Comparison of ENCODE assay signal across 25 cellular contexts in genomic region chr5:179893076-179893957, GRCh38. TPM values are rescaled to one million over a fixed set of nuclear protein-coding genes. Genes with fewer than 3 reads are reported as not detected.
DNase-seq lines count a peak whose midpoint lies in the region; ATAC-seq and TF ChIP-seq lines count a peak whose summit lies in the region.
"Had no signal": no experiment of that assay in that cellular context is flagged by ENCODE, and none has a peak within 500 bp of the region (broad histone marks: within the 10 kb centered on the region; RNA-seq: fewer than 3 reads in every experiment).

No MANE protein-coding gene starts in this region.

- no peak overlapping the region for H3K27ac ChIP-seq in right lobe of liver
- H3K27ac ChIP-seq: BLaER1, PC-9, SJSA1 had no signal

- POLR2A ChIA-PET in WTC11 (lab: Charles Lee), result no interaction called here

- H3K4me3 Mint-ChIP-seq in WTC11, result no peak overlapping the region
- H3K4me3 Mint-ChIP-seq in stimulated activated effector memory CD8-positive, alpha-beta T cell treated with anti-CD3 and anti-CD28 coated beads, Interleukin-12 subunit alpha, Interleukin-12 subunit beta, amount 100 ng/mL, for 72 hours, result no peak overlapping the region
- H3K4me3 Mint-ChIP-seq: CD4-positive, CD25-positive, alpha-beta regulatory T cell had no signal

- peaks cover 13% of the 10 kb centered on the region for H3K4me1 Mint-ChIP-seq in WTC11
- H3K4me1 Mint-ChIP-seq in stimulated activated effector memory CD8-positive, alpha-beta T cell treated with anti-CD3 and anti-CD28 coated beads, Interleukin-12 subunit alpha, Interleukin-12 subunit beta, amount 100 ng/mL, for 72 hours, result no peaks in the 10 kb centered on the region

- CTCF ChIA-PET in WTC11 (lab: Charles Lee), result interaction anchor here (0.7 to 0.9 kb wide), 2 partner anchors 15 to 114 kb away, joined by 3 to 4 read pairs; no protein-coding TSS in a partner anchor

- H3K9me3 ChIP-seq in right lobe of liver, result no peaks in the 10 kb centered on the region
- H3K9me3 ChIP-seq: BLaER1, MG63, SJSA1 had no signal

- intact Hi-C loops in right lobe of liver (cut with DNase I), result no loop called here

- 82% methylated on average over 5 of the region's 31 CpGs for WGBS in right lobe of liver (ENCODE audit: insufficient coverage, low coverage, low lambda C conversion rate, missing lambda C conversion rate)

- no peaks in the 10 kb centered on the region for H3K27me3 ChIP-seq in right lobe of liver
- H3K27me3 ChIP-seq: BLaER1, MG63, SJSA1 had no signal

- no peaks in the 10 kb centered on the region for H3K27me3 Mint-ChIP-seq in WTC11 (ENCODE audit: low read depth)
- H3K27me3 Mint-ChIP-seq: CD4-positive, CD25-positive, alpha-beta regulatory T cell had no signal

- DNase-seq in GM13977 (ENCODE audit: low spot score), result no peak
- DNase-seq in WTC11 (ENCODE audit: low spot score), result no peak
- peak in 2 of 3 donors; percentile 43 to 50 for DNase-seq in right lobe of liver
- no peak for DNase-seq in stimulated activated effector memory CD8-positive, alpha-beta T cell treated with anti-CD3 and anti-CD28 coated beads, Interleukin-12 subunit alpha, Interleukin-12 subunit beta, amount 100 ng/mL, for 72 hours (ENCODE audit: low spot score in 2 of 2)
- no peak for DNase-seq in activated CD4-positive, CD25-positive, alpha-beta regulatory T cell (lab: John Stamatoyannopoulos, UW)
- no peak for DNase-seq in activated CD8-positive, alpha-beta memory T cell treated with anti-CD3 and anti-CD28 coated beads, Interleukin-2, amount 50 U/mL, for 48 hours
- DNase-seq: CD4-positive, CD25-positive, alpha-beta regulatory T cell; DMS53; GDM1; KBM-7; MG63; NCI-H1105 treated with DMSO at 0.1 percent for 48 hours; NCI-H146; NCI-H1930; NCI-H2107; NCI-H446 treated with DMSO at 0.1 percent for 48 hours; NCI-H526; NCI-H82; NK-92 treated with Interleukin-12 subunit alpha and Interleukin-12 subunit beta, amount 100 ng/mL, for 24 hours; PC-9 had no signal

- TF ChIP-seq CTCF in GM13977 (IDR thresholded peaks at IDR 0.05; ENCODE audit: extremely low read depth, insufficient read depth, missing control alignments), result peak; percentile 8
- TF ChIP-seq CTCF in WTC11 (IDR thresholded peaks at IDR 0.05), result no peak
- TF ChIP-seq CTCF in right lobe of liver (IDR thresholded peaks at IDR 0.05), result no peak

- H3K9me3 Mint-ChIP-seq in WTC11, result no peaks in the 10 kb centered on the region
- H3K9me3 Mint-ChIP-seq in stimulated activated effector memory CD8-positive, alpha-beta T cell treated with anti-CD3 and anti-CD28 coated beads, Interleukin-12 subunit alpha, Interleukin-12 subunit beta, amount 100 ng/mL, for 72 hours, result no peaks in the 10 kb centered on the region
- H3K9me3 Mint-ChIP-seq: CD4-positive, CD25-positive, alpha-beta regulatory T cell had no signal

- H3K36me3 ChIP-seq in right lobe of liver, result peaks cover 0 to 63% (median 28%) of the 10 kb centered on the region in 4 donors

- ATAC-seq in WTC11 (no peak), right lobe of liver (no peak), HG03097 (IDR thresholded peaks at IDR 0.05; ENCODE audit: low FRiP score, unreplicated experiment) (no peak)
- peak; percentile 6 for ATAC-seq in stimulated activated effector memory CD8-positive, alpha-beta T cell treated with anti-CD3 and anti-CD28 coated beads, Interleukin-12 subunit alpha, Interleukin-12 subunit beta, amount 100 ng/mL, for 72 hours
- ATAC-seq: HCT116, Right ventricle myocardium inferior had no signal

- in situ Hi-C loops in GM13977 (cut with MboI; ENCODE audit: low pct_unique_long_range_greater_than_20kb, low sequenced_read_pairs, unreplicated experiment), result no loop called here

- no peak for TF ChIP-seq POLR2A in right lobe of liver (IDR thresholded peaks at IDR 0.05)

- H3K4me1 ChIP-seq in right lobe of liver, result peaks cover 0 to 12% (median 0%) of the 10 kb centered on the region in 4 donors
- H3K4me1 ChIP-seq: BLaER1, SJSA1 had no signal

- H3K27ac Mint-ChIP-seq in WTC11, result peak overlapping the region; percentile 23; the same call in 1 of the 2 replicates
- H3K27ac Mint-ChIP-seq in stimulated activated effector memory CD8-positive, alpha-beta T cell treated with anti-CD3 and anti-CD28 coated beads, Interleukin-12 subunit alpha, Interleukin-12 subunit beta, amount 100 ng/mL, for 72 hours, result no peak overlapping the region
- H3K27ac Mint-ChIP-seq: CD4-positive, CD25-positive, alpha-beta regulatory T cell had no signal

- peaks cover 39% of the 10 kb centered on the region for H3K36me3 Mint-ChIP-seq in WTC11
- peaks cover 43% of the 10 kb centered on the region for H3K36me3 Mint-ChIP-seq in stimulated activated effector memory CD8-positive, alpha-beta T cell treated with anti-CD3 and anti-CD28 coated beads, Interleukin-12 subunit alpha, Interleukin-12 subunit beta, amount 100 ng/mL, for 72 hours

- H3K4me3 ChIP-seq in right lobe of liver, result no peak overlapping the region
- H3K4me3 ChIP-seq: BLaER1, MG63, PC-9, SJSA1 had no signal

TF ChIP-seq in WTC11, 78 proteins besides CTCF, POLR2A, EP300 and RAD21:
- no peak for TF ChIP-seq CDX4 (CRISPR knock-in tag; IDR thresholded peaks at IDR 0.05; ENCODE audit: borderline replicate concordance)
- TF ChIP-seq SMAD4 (CRISPR knock-in tag; IDR thresholded peaks at IDR 0.05), result no peak
- TF ChIP-seq ZNF317 (CRISPR knock-in tag; IDR thresholded peaks at IDR 0.05; ENCODE audit: borderline replicate concordance, low read depth), result no peak
- no peak for TF ChIP-seq RELA (CRISPR knock-in tag; IDR thresholded peaks at IDR 0.05; ENCODE audit: borderline replicate concordance)
- no peak for TF ChIP-seq ZNF416 (CRISPR knock-in tag; IDR thresholded peaks at IDR 0.05)
- TF ChIP-seq AFF4 (CRISPR knock-in tag; IDR thresholded peaks at IDR 0.05; ENCODE audit: borderline replicate concordance), result no peak
- no peak for TF ChIP-seq ATF6 (CRISPR knock-in tag; IDR thresholded peaks at IDR 0.05)

RNA-seq across cellular contexts. Expression of gene TBC1D9B, which starts 14.4 kb away (rescaled TPM):
- total RNA-seq in WTC11 (2021), result 64.9 to 70.9 TPM (median 69.0 TPM) in 3 replicates
- 10 to 100 TPM; 58.7 to 81.9 (median 69.5) TPM for total RNA-seq in right lobe of liver

RNA-seq across cellular contexts. Expression of gene MRNIP, which starts 34.7 kb away (rescaled TPM):
- 35.2 to 42.0 TPM (median 36.7 TPM) in 3 replicates for total RNA-seq in WTC11 (2021)
- total RNA-seq in right lobe of liver, result 10 to 100 TPM in 3 of 6 experiments, 1 to 10 TPM in 3; 4.7 to 14.7 (median 9.0) TPM

Comparison
In these comparisons a context has a peak if more than half of its experiments do, and no peak if none do; other contexts are left out.
1. DNase-seq: peak in right lobe of liver (2 of 3); none in GM13977 (single experiment), WTC11 (single experiment), stimulated activated effector memory CD8-positive, alpha-beta T cell treated with anti-CD3 and anti-CD28 coated beads, Interleukin-12 subunit alpha, Interleukin-12 subunit beta, amount 100 ng/mL, for 72 hours (0 of 2), activated CD4-positive, CD25-positive, alpha-beta regulatory T cell (0 of 4) and activated CD8-positive, alpha-beta memory T cell treated with anti-CD3 and anti-CD28 coated beads, Interleukin-2, amount 50 U/mL, for 48 hours (single experiment).